In the genomic region with DNA sequence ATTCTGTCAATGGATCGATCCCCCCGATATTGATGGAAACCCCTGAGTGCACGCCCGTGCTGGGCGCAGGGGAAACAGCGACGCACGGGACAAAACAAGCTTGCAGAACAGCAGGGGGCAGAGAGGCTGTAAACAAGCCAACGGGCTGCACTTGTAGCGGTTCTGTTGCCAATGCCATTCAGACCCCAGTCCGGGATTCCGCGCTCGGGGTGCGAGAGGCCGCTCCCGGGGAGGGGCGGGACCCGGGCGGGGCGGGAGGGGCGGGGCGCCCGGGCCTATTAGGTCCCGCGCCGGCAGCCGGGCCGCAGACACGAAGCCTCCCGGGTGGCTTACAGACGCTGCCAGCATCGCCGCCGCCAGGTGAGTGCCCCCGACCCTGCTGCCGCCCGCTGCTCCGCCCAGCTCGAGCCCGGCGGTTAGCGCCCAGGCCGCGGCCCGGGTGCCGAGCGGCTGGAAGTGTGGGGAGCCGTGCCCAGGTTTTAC, we compare ENCODE assay signal across 8 cellular contexts. TPM values are rescaled to one million over a fixed set of nuclear protein-coding genes. Genes with fewer than 3 reads are reported as not detected.
A peak's percentile ranks its signal among the peaks of the same experiment; 100 is the strongest.
DNase-seq lines count a peak whose midpoint lies in the region; FAIRE-seq and TF ChIP-seq lines count a peak whose summit lies in the region.

A gene with protein sequence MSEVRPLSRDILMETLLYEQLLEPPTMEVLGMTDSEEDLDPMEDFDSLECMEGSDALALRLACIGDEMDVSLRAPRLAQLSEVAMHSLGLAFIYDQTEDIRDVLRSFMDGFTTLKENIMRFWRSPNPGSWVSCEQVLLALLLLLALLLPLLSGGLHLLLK (plus strand): TSS at position 307 of the 483 bp plus-strand sequence. CDS start 13,273 bp downstream, outside the sequence.

- H3K27ac ChIP-seq in HL-60 (replicated peaks) (peak within 1 kb of the TSS; percentile 21), adrenal gland (peak within 1 kb of the TSS in 1 of 5 donors; percentile 20), iPS DF 6.9 (ENCODE audit: low read length) (no peak within 1 kb of the TSS), small intestine (ENCODE audit: low read depth in 1 of 2, low read length in 1 of 2) (peak within 1 kb of the TSS; percentile 27 to 34), caudate nucleus (ENCODE audit: low read depth, low read length) (no peak within 1 kb of the TSS)

- intact Hi-C loops in adrenal gland (cut with DNase I) = no loop called here

- H3K36me3 ChIP-seq in ES-I3 (ENCODE audit: insufficient read depth, low read length) (no peaks in the 10 kb centered on the region), adrenal gland (replicated peaks in 1 of 2) (no peaks in the 10 kb centered on the region), iPS DF 6.9 (ENCODE audit: control insufficient read depth, insufficient read depth, low read length) (no peaks in the 10 kb centered on the region), small intestine (ENCODE audit: control insufficient read depth in 2 of 2, insufficient read depth in 2 of 2, low read length in 2 of 2) (no peaks in the 10 kb centered on the region)

- peak within 1 kb of the TSS; percentile 83 for H3K9ac ChIP-seq in ES-I3 (ENCODE audit: low read depth, low read length)

- no peak for FAIRE-seq in small intestine (lab: Jason Lieb, UNC)

- 0 to 1% (median 0%) methylated on average over 20 to 49 of the region's 49 CpGs for WGBS in adrenal gland, 4 donors
- no CpG with 5 or more reads among the region's 49 CpGs for WGBS in iPS DF 6.9 (ENCODE audit: insufficient coverage, insufficient read length)
- 0 to 1% (median 0%) methylated on average over 30 to 49 of the region's 49 CpGs for WGBS in small intestine, 3 donors

- H3K27me3 ChIP-seq in HL-60 (ENCODE audit: insufficient read depth, poor library complexity, severe bottlenecking) (no peaks in the 10 kb centered on the region), adrenal gland (no peaks in the 10 kb centered on the region), iPS DF 6.9 (ENCODE audit: control insufficient read depth, insufficient read depth, low read length) (peaks cover 19% of the 10 kb centered on the region), small intestine (ENCODE audit: control insufficient read depth in 2 of 2, insufficient read depth in 2 of 2, low read length in 2 of 2) (no peaks in the 10 kb centered on the region)

- H3K9me3 ChIP-seq in ES-I3 (ENCODE audit: control insufficient read depth, insufficient read depth, low read length) (no peaks in the 10 kb centered on the region), adrenal gland (replicated peaks in 1 of 3) (no peaks in the 10 kb centered on the region), iPS DF 6.9 (ENCODE audit: control insufficient read depth, insufficient read depth, low read length) (no peaks in the 10 kb centered on the region), small intestine (ENCODE audit: control insufficient read depth, low read depth) (no peaks in the 10 kb centered on the region)

- H3K4me3 ChIP-seq in HL-60 (replicated peaks; ENCODE audit: insufficient read depth, low read length) (peak within 1 kb of the TSS; percentile 72), adrenal gland (peak within 1 kb of the TSS in 2 of 4 donors; percentile 59 to 62), iPS DF 6.9 (ENCODE audit: low read length) (peak within 1 kb of the TSS; percentile 64; the same call in 1 of the 2 replicates), small intestine (ENCODE audit: low read depth in 1 of 2, low read length in 2 of 2) (peak within 1 kb of the TSS; percentile 73 to 74)

- H3K4me1 ChIP-seq in ES-I3 (ENCODE audit: insufficient read depth, low read length) (no peaks in the 10 kb centered on the region), adrenal gland (replicated peaks in 1 of 2) (peaks cover 13 to 18% of the 10 kb centered on the region in 2 donors), iPS DF 6.9 (ENCODE audit: control insufficient read depth, insufficient read depth, low read length) (peaks cover 1% of the 10 kb centered on the region; the same call in 1 of the 2 replicates), small intestine (ENCODE audit: control insufficient read depth in 2 of 2, insufficient read depth in 1 of 2, low read depth in 1 of 2, low read length in 1 of 2) (no peaks in the 10 kb centered on the region)

- DNase-seq in HL-60 (ENCODE audit: low read depth in 1 of 2, low spot score in 1 of 2) (peak; percentile 61 to 72), SW480 (ENCODE audit: low spot score) (peak; percentile 86), adrenal gland (peak; percentile 56 to 78 (median 60)), iPS DF 6.9 (ENCODE audit: low read depth, low spot score) (no peak), small intestine (peak; percentile 67), NCI-H187 treated with DMSO at 0.1 percent for 48 hours (lab: John Stamatoyannopoulos, UW) (no peak), caudate nucleus (lab: John Stamatoyannopoulos, UW) (no peak)

- no peak for TF ChIP-seq CTCF in HL-60 (IDR thresholded peaks at IDR 0.05; ENCODE audit: insufficient read depth, low read length)
- TF ChIP-seq CTCF in adrenal gland (IDR thresholded peaks at IDR 0.05) = peak in 2 of 6 experiments; percentile 17 to 23

- TF ChIP-seq POLR2A in adrenal gland (IDR thresholded peaks at IDR 0.05) = no peak

RNA-seq across cellular contexts. Expression of the gene that starts here (rescaled TPM):
- 1 to 10 TPM; 1.7 to 7.4 (median 2.5) TPM for total RNA-seq in adrenal gland
- polyA plus RNA-seq in adrenal gland = 1 to 10 TPM in 2 of 3 donors, not detected in 1; 3.1 to 3.4 TPM
- polyA plus RNA-seq in small intestine = 10 to 100 TPM; 14.7 to 26.2 (median 22.7) TPM

Comparison
In these comparisons a context has a peak if more than half of its experiments do, and no peak if none do; other contexts are left out.
1. DNase-seq: peak in HL-60 (2 of 2), SW480 (single experiment), adrenal gland (7 of 7) and small intestine (single experiment); none in iPS DF 6.9 (single experiment), NCI-H187 treated with DMSO at 0.1 percent for 48 hours (single experiment) and caudate nucleus (0 of 61).
2. H3K27ac ChIP-seq: peak in HL-60 (single experiment) and small intestine (2 of 2); none in iPS DF 6.9 (single experiment) and caudate nucleus (single experiment).